In the genomic region with DNA sequence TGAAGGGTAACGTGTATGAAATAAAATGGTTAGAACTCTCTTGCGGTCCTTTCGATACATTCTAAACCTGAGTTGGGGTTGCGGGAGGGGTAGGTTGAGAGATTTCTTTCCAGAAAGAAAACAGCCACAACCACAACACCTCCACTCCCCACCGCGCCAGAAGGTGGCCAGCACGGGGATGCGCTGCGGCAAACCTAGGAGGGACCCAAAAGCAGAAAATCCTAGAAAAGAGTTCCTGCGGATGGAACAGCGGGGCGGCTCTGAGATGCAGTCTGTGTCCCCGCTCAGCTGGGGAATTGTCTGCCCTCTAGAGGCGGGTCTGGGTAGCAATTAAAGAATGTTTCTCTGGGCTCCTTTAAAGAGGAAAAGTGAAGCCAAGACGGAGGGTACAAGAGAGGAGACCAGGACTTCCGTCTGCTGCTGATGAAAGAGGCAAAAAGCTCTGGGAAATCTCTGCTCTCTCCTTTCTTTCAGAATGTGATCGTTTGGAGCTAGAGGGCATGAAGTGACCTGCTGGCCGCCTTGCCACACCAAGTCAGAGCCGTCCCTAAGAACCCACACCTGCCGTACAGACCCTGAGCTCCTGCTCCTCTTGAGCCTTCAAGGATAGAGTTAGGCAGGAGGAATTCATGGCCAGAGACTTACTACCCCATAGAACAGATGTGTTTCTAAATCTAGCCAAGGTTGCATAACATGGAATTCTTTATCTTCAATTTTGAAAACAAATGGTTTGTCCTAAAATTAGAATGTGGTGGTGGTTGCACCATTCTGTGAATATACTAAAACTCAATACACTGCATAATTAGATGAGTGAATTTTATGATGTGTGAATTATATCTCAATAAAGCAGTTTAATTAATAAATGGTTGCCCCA, we compare ENCODE assay signal across 8 cellular contexts. TPM values are rescaled to one million over a fixed set of nuclear protein-coding genes. Genes with fewer than 3 reads are reported as not detected.
DNase-seq lines count a peak whose midpoint lies in the region; ATAC-seq and TF ChIP-seq lines count a peak whose summit lies in the region.

No MANE protein-coding gene starts in this region.

- H3K27me3 Mint-ChIP-seq in activated T-helper 17 cell treated with anti-CD3 and anti-CD28 coated beads, Interleukin-2, amount 50 U/mL, for 72 hours, result peaks cover 21% of the 10 kb centered on the region
- peaks cover 62% of the 10 kb centered on the region for H3K27me3 Mint-ChIP-seq in type B pancreatic cell

- H3K27ac ChIP-seq in C4-2B, result no peak overlapping the region
- H3K27ac ChIP-seq in Peyer's patch, result no peak overlapping the region
- no peak overlapping the region for H3K27ac ChIP-seq in parathyroid adenoma

- no peak for TF ChIP-seq POLR2A in Peyer's patch (IDR thresholded peaks at IDR 0.05)

- H3K4me1 ChIP-seq in Peyer's patch (no peaks in the 10 kb centered on the region), parathyroid adenoma (no peaks in the 10 kb centered on the region)

- peak; percentile 83 for ATAC-seq in GM19351 (IDR thresholded peaks at IDR 0.05; ENCODE audit: unreplicated experiment)
- peak; percentile 53 for ATAC-seq in HG03565 (IDR thresholded peaks at IDR 0.05; ENCODE audit: unreplicated experiment)
- ATAC-seq in activated T-helper 17 cell treated with anti-CD3 and anti-CD28 coated beads, Interleukin-2, amount 50 U/mL, for 72 hours (replicated peaks), result peak; percentile 80

- peaks cover 19% of the 10 kb centered on the region for H3K4me1 Mint-ChIP-seq in activated T-helper 17 cell treated with anti-CD3 and anti-CD28 coated beads, Interleukin-2, amount 50 U/mL, for 72 hours
- peaks cover 4% of the 10 kb centered on the region for H3K4me1 Mint-ChIP-seq in type B pancreatic cell (ENCODE audit: unreplicated experiment)

- no peak overlapping the region for H3K9ac ChIP-seq in parathyroid adenoma

- H3K4me2 ChIP-seq in parathyroid adenoma (ENCODE audit: low read length), result peak overlapping the region; percentile 22

- H3K9me3 ChIP-seq in Peyer's patch, result no peaks in the 10 kb centered on the region
- H3K9me3 ChIP-seq in parathyroid adenoma (ENCODE audit: control insufficient read depth, low read length), result no peaks in the 10 kb centered on the region

- peak overlapping the region in 2 of 4 donors; percentile 12 to 39 for H3K4me3 ChIP-seq in Peyer's patch
- no peak overlapping the region for H3K4me3 ChIP-seq in parathyroid adenoma (ENCODE audit: low read depth, low read length)

- no peaks in the 10 kb centered on the region for H3K36me3 Mint-ChIP-seq in activated T-helper 17 cell treated with anti-CD3 and anti-CD28 coated beads, Interleukin-2, amount 50 U/mL, for 72 hours (ENCODE audit: low read depth)
- H3K36me3 Mint-ChIP-seq in type B pancreatic cell, result no peaks in the 10 kb centered on the region

- H2AFZ ChIP-seq in parathyroid adenoma, result no peak overlapping the region

- H3K27ac Mint-ChIP-seq in activated T-helper 17 cell treated with anti-CD3 and anti-CD28 coated beads, Interleukin-2, amount 50 U/mL, for 72 hours, result peak overlapping the region; percentile 82
- H3K27ac Mint-ChIP-seq in type B pancreatic cell, result no peak overlapping the region

- H3K9me3 Mint-ChIP-seq in activated T-helper 17 cell treated with anti-CD3 and anti-CD28 coated beads, Interleukin-2, amount 50 U/mL, for 72 hours, result no peaks in the 10 kb centered on the region
- H3K9me3 Mint-ChIP-seq in type B pancreatic cell, result no peaks in the 10 kb centered on the region

- TF ChIP-seq CTCF in C4-2B (conservative IDR thresholded peaks at IDR 0.05) (peak; percentile 96), Peyer's patch (IDR thresholded peaks at IDR 0.05) (peak; percentile 31 to 80 (median 53)), parathyroid adenoma (IDR thresholded peaks at IDR 0.05) (peak; percentile 47), type B pancreatic cell (conservative IDR thresholded peaks at IDR 0.05) (peak; percentile 87)

- H3K36me3 ChIP-seq in Peyer's patch, result no peaks in the 10 kb centered on the region
- H3K36me3 ChIP-seq in parathyroid adenoma (ENCODE audit: control insufficient read depth, insufficient read depth, low read length), result no peaks in the 10 kb centered on the region

- peak overlapping the region; percentile 85 for H3K4me3 Mint-ChIP-seq in activated T-helper 17 cell treated with anti-CD3 and anti-CD28 coated beads, Interleukin-2, amount 50 U/mL, for 72 hours
- H3K4me3 Mint-ChIP-seq in type B pancreatic cell, result no peak overlapping the region

- peak in 2 of 3 donors; percentile 54 to 82 for DNase-seq in Peyer's patch
- DNase-seq in germinal center (ENCODE audit: low spot score), result peak; percentile 61
- no peak for DNase-seq in type B pancreatic cell (ENCODE audit: extremely low spot score, unreplicated experiment)

- H3K79me2 ChIP-seq in parathyroid adenoma, result no peaks in the 10 kb centered on the region

- H3K27me3 ChIP-seq in Peyer's patch (no peaks in the 10 kb centered on the region), parathyroid adenoma (ENCODE audit: control insufficient read depth, insufficient read depth, low read length) (no peaks in the 10 kb centered on the region)

RNA-seq across cellular contexts. Expression of a gene that starts 46.5 kb away (rescaled TPM):
- 10 to 100 TPM; 11.7 to 48.7 (median 19.0) TPM for total RNA-seq in Peyer's patch
- total RNA-seq in activated T-helper 17 cell treated with anti-CD3 and anti-CD28 coated beads, Interleukin-2, amount 50 U/mL, for 72 hours, result 10 to 100 TPM; 55.6 to 76.4 TPM
- 36.4 and 39.1 TPM in 2 replicates for total RNA-seq in type B pancreatic cell (ENCODE audit: low replicate concordance)
